26 cellular contexts compared by ENCODE assay signal in genomic region chr11:15910761-15911160, GRCh38.
"Had no signal": no experiment of that assay in that cellular context is flagged by ENCODE, and none has a peak within 500 bp of the region (broad histone marks: within the 10 kb centered on the region; RNA-seq: fewer than 3 reads in every experiment).

No MANE protein-coding gene starts in this region.

- H3K9ac ChIP-seq: parathyroid adenoma had no signal

- H3K36me3 ChIP-seq: gastroesophageal sphincter, spleen, thoracic aorta, vagina had no signal

- H3K27ac ChIP-seq: gastroesophageal sphincter, hepatocyte, parathyroid adenoma, spleen, thoracic aorta, vagina had no signal

- H3K4me2 ChIP-seq: hepatocyte had no signal

- H3K27me3 Mint-ChIP-seq: activated CD4-positive, alpha-beta memory T cell treated with anti-CD3 and anti-CD28 coated beads, Interleukin-2, amount 10 ng/mL, durations not matched to agents 7 days and 5 days; activated CD4-positive, alpha-beta T cell treated with anti-CD3 and anti-CD28 coated beads, Interleukin-2, amount 10 ng/mL, durations not matched to agents 7 days and 5 days; activated T-cell treated with anti-CD3 and anti-CD28 coated beads, Interleukin-2, amount 50 U/mL, for 24 hours; activated T-helper 17 cell treated with anti-CD3 and anti-CD28 coated beads, Interleukin-2, amount 50 U/mL, for 72 hours; effector memory CD8-positive, alpha-beta T cell; naive thymus-derived CD8-positive, alpha-beta T cell had no signal

- H3K36me3 Mint-ChIP-seq: activated naive CD4-positive, alpha-beta T cell treated with anti-CD3 and anti-CD28 coated beads, Interleukin-2, amount 50 U/mL, for 72 hours; immature natural killer cell; naive thymus-derived CD8-positive, alpha-beta T cell; type B pancreatic cell; WTC11 had no signal

- H3K9me3 ChIP-seq: gastroesophageal sphincter, spleen, thoracic aorta, vagina had no signal

- H3K27me3 ChIP-seq: gastroesophageal sphincter, hepatocyte, spleen, vagina had no signal

- H3K4me3 Mint-ChIP-seq: activated CD4-positive, alpha-beta memory T cell treated with anti-CD3 and anti-CD28 coated beads, Interleukin-2, amount 10 ng/mL, durations not matched to agents 7 days and 5 days; activated CD4-positive, alpha-beta T cell treated with anti-CD3 and anti-CD28 coated beads, Interleukin-2, amount 10 ng/mL, durations not matched to agents 7 days and 5 days; activated T-cell treated with anti-CD3 and anti-CD28 coated beads, Interleukin-2, amount 50 U/mL, for 24 hours; activated T-helper 17 cell treated with anti-CD3 and anti-CD28 coated beads, Interleukin-2, amount 50 U/mL, for 72 hours; effector memory CD8-positive, alpha-beta T cell; immature natural killer cell; naive thymus-derived CD8-positive, alpha-beta T cell; neural crest cell; type B pancreatic cell; WTC11 had no signal

- H3K4me3 ChIP-seq: coronary artery, gastroesophageal sphincter, hepatocyte, spleen, thoracic aorta, vagina had no signal

- H3K4me1 Mint-ChIP-seq: activated CD4-positive, alpha-beta memory T cell treated with anti-CD3 and anti-CD28 coated beads, Interleukin-2, amount 10 ng/mL, durations not matched to agents 7 days and 5 days; activated CD4-positive, alpha-beta T cell treated with anti-CD3 and anti-CD28 coated beads, Interleukin-2, amount 10 ng/mL, durations not matched to agents 7 days and 5 days; activated T-helper 17 cell treated with anti-CD3 and anti-CD28 coated beads, Interleukin-2, amount 50 U/mL, for 72 hours; immature natural killer cell; naive thymus-derived CD8-positive, alpha-beta T cell; WTC11 had no signal

- DNase-seq: activated CD4-positive, alpha-beta memory T cell treated with anti-CD3 and anti-CD28 coated beads, Interleukin-2, amount 10 ng/mL, durations not matched to agents 7 days and 5 days; activated CD4-positive, alpha-beta T cell treated with anti-CD3 and anti-CD28 coated beads for 1 hour; activated CD4-positive, alpha-beta T cell treated with anti-CD3 and anti-CD28 coated beads, Interleukin-2, amount 10 ng/mL, durations not matched to agents 7 days and 5 days; activated CD8-positive, alpha-beta memory T cell treated with anti-CD3 and anti-CD28 coated beads, Interleukin-2, amount 50 U/mL, for 48 hours; activated naive CD4-positive, alpha-beta T cell; activated T-cell treated with anti-CD3 and anti-CD28 coated beads, Interleukin-2, amount 50 U/mL, for 24 hours; effector memory CD8-positive, alpha-beta T cell; immature natural killer cell; left ventricle myocardium superior; naive thymus-derived CD8-positive, alpha-beta T cell; occipital lobe; right cardiac atrium; spleen; stimulated activated naive CD4-positive, alpha-beta T cell treated with Interleukin-2 at 50 U/mL for 16 hours; T-helper 2 cell had no signal

- ATAC-seq: activated naive CD4-positive, alpha-beta T cell treated with anti-CD3 and anti-CD28 coated beads, Interleukin-2, amount 50 U/mL, for 72 hours; activated T-helper 17 cell treated with anti-CD3 and anti-CD28 coated beads, Interleukin-2, amount 50 U/mL, for 72 hours; effector memory CD8-positive, alpha-beta T cell; gastroesophageal sphincter; naive thymus-derived CD8-positive, alpha-beta T cell; WTC11 had no signal

- H3K27ac Mint-ChIP-seq: activated CD4-positive, alpha-beta memory T cell treated with anti-CD3 and anti-CD28 coated beads, Interleukin-2, amount 10 ng/mL, durations not matched to agents 7 days and 5 days; activated CD4-positive, alpha-beta T cell treated with anti-CD3 and anti-CD28 coated beads, Interleukin-2, amount 10 ng/mL, durations not matched to agents 7 days and 5 days; activated naive CD4-positive, alpha-beta T cell treated with anti-CD3 and anti-CD28 coated beads, Interleukin-2, amount 50 U/mL, for 72 hours; activated T-cell treated with anti-CD3 and anti-CD28 coated beads, Interleukin-2, amount 50 U/mL, for 24 hours; activated T-helper 17 cell treated with anti-CD3 and anti-CD28 coated beads, Interleukin-2, amount 50 U/mL, for 72 hours; effector memory CD8-positive, alpha-beta T cell; immature natural killer cell; WTC11 had no signal

- H2AFZ ChIP-seq: hepatocyte had no signal

- H3K79me2 ChIP-seq: hepatocyte, parathyroid adenoma had no signal

- H3K9me3 Mint-ChIP-seq: activated CD4-positive, alpha-beta memory T cell treated with anti-CD3 and anti-CD28 coated beads, Interleukin-2, amount 10 ng/mL, durations not matched to agents 7 days and 5 days; activated CD4-positive, alpha-beta T cell treated with anti-CD3 and anti-CD28 coated beads, Interleukin-2, amount 10 ng/mL, durations not matched to agents 7 days and 5 days; activated naive CD4-positive, alpha-beta T cell treated with anti-CD3 and anti-CD28 coated beads, Interleukin-2, amount 50 U/mL, for 72 hours; activated T-cell treated with anti-CD3 and anti-CD28 coated beads, Interleukin-2, amount 50 U/mL, for 24 hours; activated T-helper 17 cell treated with anti-CD3 and anti-CD28 coated beads, Interleukin-2, amount 50 U/mL, for 72 hours; naive thymus-derived CD8-positive, alpha-beta T cell; neural crest cell; type B pancreatic cell; WTC11 had no signal

- H3K4me1 ChIP-seq: parathyroid adenoma, spleen, vagina had no signal
